In the genomic region with DNA sequence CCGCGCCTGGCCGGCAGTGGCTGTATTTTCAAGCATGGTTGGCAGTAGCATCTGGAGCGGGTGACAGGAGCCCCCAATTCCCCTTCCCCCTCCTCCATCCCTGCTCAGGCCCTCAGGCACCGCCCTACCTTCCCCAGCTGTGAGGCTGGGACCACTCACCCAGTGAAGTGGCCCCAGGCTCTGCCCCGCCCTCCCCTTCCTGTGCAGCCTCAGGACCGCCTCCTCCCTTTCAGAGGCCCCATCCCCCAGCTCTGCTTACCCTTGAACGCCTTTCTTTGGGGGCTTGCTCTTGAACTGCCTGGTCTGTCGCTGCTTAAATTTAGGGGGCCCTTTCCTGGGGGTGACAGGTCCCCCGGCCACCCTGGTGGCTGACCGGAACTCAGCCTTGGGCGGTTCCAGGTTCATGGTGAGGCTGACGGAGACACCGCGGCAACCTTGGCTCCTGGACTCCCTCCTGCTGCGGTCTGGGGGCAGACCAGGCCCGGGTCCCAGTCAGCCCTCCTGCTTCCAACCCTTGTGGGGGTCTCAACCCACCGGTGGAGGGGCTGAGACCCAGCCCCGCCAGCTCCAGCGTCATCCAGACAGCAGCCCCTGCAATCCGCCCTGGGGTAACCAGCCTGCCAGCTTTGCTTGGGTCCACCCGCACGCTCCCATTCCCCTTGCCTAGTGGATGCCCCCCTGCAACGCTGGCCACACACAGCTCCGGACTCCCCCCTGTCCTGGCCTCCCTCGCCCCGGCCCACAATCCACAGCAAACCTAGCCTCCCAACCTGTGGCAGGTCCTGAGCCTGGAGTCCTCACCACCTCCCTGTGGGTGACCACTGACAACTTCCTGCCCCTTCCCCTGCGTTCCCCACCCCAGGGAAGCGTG, we compare ENCODE assay signal across 9 cellular contexts. TPM values are rescaled to one million over a fixed set of nuclear protein-coding genes. Genes with fewer than 3 reads are reported as not detected.
DNase-seq lines count a peak whose midpoint lies in the region; ATAC-seq and TF ChIP-seq lines count a peak whose summit lies in the region.
"Had no signal": no experiment of that assay in that cellular context is flagged by ENCODE, and none has a peak within 500 bp of the region (broad histone marks: within the 10 kb centered on the region; RNA-seq: fewer than 3 reads in every experiment).

No MANE protein-coding gene starts in this region.

- H3K4me3 ChIP-seq in GM06990 (replicated peaks; ENCODE audit: low read depth, low read length) = peak overlapping the region; percentile 7; the same call in 1 of the 2 replicates
- H3K4me3 ChIP-seq: SJCRH30 had no signal

- peaks cover 13% of the 10 kb centered on the region for H3K9me3 ChIP-seq in KOPT-K1 (ENCODE audit: insufficient read depth, low read length, poor library complexity, severe bottlenecking)
- H3K9me3 ChIP-seq: SJCRH30 had no signal

- no peaks in the 10 kb centered on the region for H3K36me3 Mint-ChIP-seq in nephron progenitor cell (ENCODE audit: low read depth)

- H3K27me3 Mint-ChIP-seq in nephron progenitor cell (ENCODE audit: low read depth, poor library complexity) = peaks cover 10% of the 10 kb centered on the region

- peak overlapping the region; percentile 25 for H3K27ac Mint-ChIP-seq in nephron progenitor cell

- H3K27me3 ChIP-seq in GM06990 (replicated peaks; ENCODE audit: control insufficient read depth, insufficient read depth, low read length) = no peaks in the 10 kb centered on the region
- H3K27me3 ChIP-seq in foreskin keratinocyte = peaks cover 14% of the 10 kb centered on the region

- peaks cover 32% of the 10 kb centered on the region for H3K4me1 Mint-ChIP-seq in nephron progenitor cell

- TF ChIP-seq CTCF in GM06990 (IDR thresholded peaks at IDR 0.05; ENCODE audit: insufficient read depth, low read length, poor library complexity, severe bottlenecking) (no peak), nephron progenitor cell (IDR thresholded peaks at IDR 0.05) (no peak), foreskin keratinocyte (conservative IDR thresholded peaks at IDR 0.05) (no peak)

- H3K4me1 ChIP-seq in foreskin keratinocyte = no peaks in the 10 kb centered on the region
- H3K4me1 ChIP-seq: SJCRH30 had no signal

- DNase-seq in GM06990 (ENCODE audit: extremely low read depth, insufficient read length) = no peak
- peak; percentile 49 for DNase-seq in ecto neural progenitor cell (ENCODE audit: low spot score)
- DNase-seq in nephron progenitor cell = peak; percentile 42
- DNase-seq in foreskin keratinocyte = no peak
- no peak for DNase-seq in NCI-H446 (lab: John Stamatoyannopoulos, UW)
- no peak for DNase-seq in nucleus accumbens (lab: John Stamatoyannopoulos, UW)
- DNase-seq: SJCRH30 had no signal

- peak overlapping the region; percentile 50 for H3K4me3 Mint-ChIP-seq in nephron progenitor cell

- no peaks in the 10 kb centered on the region for H3K36me3 ChIP-seq in GM06990 (ENCODE audit: control insufficient read depth, insufficient read depth, low read length)
- no peaks in the 10 kb centered on the region for H3K36me3 ChIP-seq in KOPT-K1 (ENCODE audit: insufficient read depth, low read length)
- H3K36me3 ChIP-seq: SJCRH30 had no signal

- H3K27ac ChIP-seq in KOPT-K1 (ENCODE audit: low read depth, low read length, poor library complexity, severe bottlenecking) (peak overlapping the region; percentile 65), foreskin keratinocyte (no peak overlapping the region)
- H3K27ac ChIP-seq: SJCRH30 had no signal

- peaks cover 11% of the 10 kb centered on the region for H3K9me3 Mint-ChIP-seq in nephron progenitor cell

- no peak for ATAC-seq in HG02885 (IDR thresholded peaks at IDR 0.05; ENCODE audit: poor library complexity, unreplicated experiment)
- no peak for ATAC-seq in foreskin keratinocyte

RNA-seq across cellular contexts. Expression of gene PDE6G, which starts 3.2 kb away (rescaled TPM):
- not detected in 2 replicates for total RNA-seq in foreskin keratinocyte
- 0.11 and 0.17 TPM in 2 replicates for polyA plus RNA-seq in foreskin keratinocyte

RNA-seq across cellular contexts. Expression of gene OXLD1, which starts 13.3 kb away (rescaled TPM):
- 27.7 and 29.9 TPM in 2 replicates for total RNA-seq in foreskin keratinocyte
- 36.1 and 41.8 TPM in 2 replicates for polyA plus RNA-seq in foreskin keratinocyte

RNA-seq across cellular contexts. Expression of gene CCDC137, which starts 13.4 kb away (rescaled TPM):
- total RNA-seq in foreskin keratinocyte = 33.9 and 40.1 TPM in 2 replicates
- 40.7 and 46.1 TPM in 2 replicates for polyA plus RNA-seq in foreskin keratinocyte

RNA-seq across cellular contexts. Expression of gene TSPAN10, which starts 16.1 kb away (rescaled TPM):
- total RNA-seq in foreskin keratinocyte = 0.67 and 0.71 TPM in 2 replicates
- polyA plus RNA-seq in foreskin keratinocyte = 0.79 and 1.3 TPM in 2 replicates

RNA-seq across cellular contexts. Expression of gene NPLOC4, which starts 16.2 kb away (rescaled TPM):
- 63.3 and 63.7 TPM in 2 replicates for total RNA-seq in foreskin keratinocyte
- 35.0 and 35.6 TPM in 2 replicates for polyA plus RNA-seq in foreskin keratinocyte

Comparison
In these comparisons a context has a peak if more than half of its experiments do, and no peak if none do; other contexts are left out.
1. DNase-seq: peak in ecto neural progenitor cell (single experiment) and nephron progenitor cell (single experiment); none in GM06990 (single experiment), foreskin keratinocyte (0 of 2), NCI-H446 (0 of 2) and nucleus accumbens (0 of 56).